19 cellular contexts compared by ENCODE assay signal in genomic region chr4:170849969-170850368, GRCh38.
DNase-seq lines count a peak whose midpoint lies in the region; ATAC-seq and TF ChIP-seq lines count a peak whose summit lies in the region.
"Had no signal": no experiment of that assay in that cellular context is flagged by ENCODE, and none has a peak within 500 bp of the region (broad histone marks: within the 10 kb centered on the region; RNA-seq: fewer than 3 reads in every experiment).

No MANE protein-coding gene starts in this region.

- TF ChIP-seq EP300 in upper lobe of left lung (IDR thresholded peaks at IDR 0.05): no peak

- WGBS in upper lobe of left lung, 2 donors: 78 to 95% methylated on average over 1 of the region's 1 CpG

- DNase-seq in GM12865 (ENCODE audit: low read depth) (peak; percentile 20), upper lobe of left lung (no peak), vagina (ENCODE audit: extremely low spot score in 2 of 2) (no peak), head of caudate nucleus (no peak)
- DNase-seq in stimulated activated CD8-positive, alpha-beta memory T cell treated with anti-CD3 and anti-CD28 coated beads, Interleukin-4, amount 100 ng/mL, for 48 hours: no peak
- DNase-seq: activated CD4-positive, alpha-beta T cell treated with anti-CD3 and anti-CD28 coated beads for 48 hours; Calu3; endodermal cell; foreskin fibroblast; lower lobe of right lung; MG63; NK-92 treated with Interleukin-12 subunit alpha and Interleukin-12 subunit beta, amount 100 ng/mL, for 24 hours; stimulated activated CD4-positive, alpha-beta T cell treated with anti-CD3 and anti-CD28 coated beads, Interleukin-15, amount 100 ng/mL, for 24 hours had no signal

- H3K4me1 ChIP-seq in upper lobe of left lung (no peaks in the 10 kb centered on the region), vagina (no peaks in the 10 kb centered on the region)
- H3K4me1 ChIP-seq: lower lobe of right lung had no signal

- ATAC-seq in GM18907 (IDR thresholded peaks at IDR 0.05; ENCODE audit: unreplicated experiment) (peak; percentile 79), HG02798 (IDR thresholded peaks at IDR 0.05; ENCODE audit: poor library complexity, unreplicated experiment) (peak; percentile 55), HG03558 (IDR thresholded peaks at IDR 0.05; ENCODE audit: extremely low read depth, unreplicated experiment) (peak; percentile 49), upper lobe of left lung (ENCODE audit: low FRiP score in 2 of 2) (no peak)
- ATAC-seq: lower lobe of right lung; natural killer cell treated with Interleukin-12 subunit alpha and Interleukin-12 subunit beta and Interleukin-15 and Interleukin-18, amount 100 ng/mL, for 72 hours; Right ventricle myocardium inferior had no signal

- no peak for TF ChIP-seq CTCF in GM12865 (IDR thresholded peaks at IDR 0.05; ENCODE audit: insufficient read depth, low read depth, low read length, missing control alignments)
- TF ChIP-seq CTCF in upper lobe of left lung (IDR thresholded peaks at IDR 0.05): no peak
- TF ChIP-seq CTCF in vagina (IDR thresholded peaks at IDR 0.05): no peak

- no peaks in the 10 kb centered on the region for H3K27me3 ChIP-seq in upper lobe of left lung
- no peaks in the 10 kb centered on the region for H3K27me3 ChIP-seq in vagina
- H3K27me3 ChIP-seq: cardiac muscle cell, MG63 had no signal

- H3K9me3 ChIP-seq in upper lobe of left lung (no peaks in the 10 kb centered on the region), vagina (no peaks in the 10 kb centered on the region)
- H3K9me3 ChIP-seq: lower lobe of right lung, MG63 had no signal

- no peak for TF ChIP-seq POLR2A in upper lobe of left lung (IDR thresholded peaks at IDR 0.05)
- no peak for TF ChIP-seq POLR2A in vagina (IDR thresholded peaks at IDR 0.05)

- no peak overlapping the region for H3K27ac ChIP-seq in upper lobe of left lung
- no peak overlapping the region for H3K27ac ChIP-seq in vagina
- H3K27ac ChIP-seq: cardiac muscle cell, lower lobe of right lung had no signal

- H3K36me3 ChIP-seq in upper lobe of left lung (no peaks in the 10 kb centered on the region), vagina (no peaks in the 10 kb centered on the region)
- H3K36me3 ChIP-seq: cardiac muscle cell, lower lobe of right lung, MG63 had no signal

- intact Hi-C loops in vagina (cut with DNase I): no loop called here
- intact Hi-C loops in head of caudate nucleus (cut with DNase I): no loop called here

- H3K4me3 ChIP-seq in GM12865 (ENCODE audit: low read depth, low read length) (no peak overlapping the region), upper lobe of left lung (no peak overlapping the region), vagina (no peak overlapping the region)
- H3K4me3 ChIP-seq: cardiac muscle cell, lower lobe of right lung, MG63 had no signal

Comparison
In these comparisons a context has a peak if more than half of its experiments do, and no peak if none do; other contexts are left out.
1. ATAC-seq: peak in GM18907 (single experiment), HG02798 (single experiment) and HG03558 (single experiment); none in upper lobe of left lung (0 of 2).